ENCODE assay signal across 1 cellular context in the genomic region with DNA sequence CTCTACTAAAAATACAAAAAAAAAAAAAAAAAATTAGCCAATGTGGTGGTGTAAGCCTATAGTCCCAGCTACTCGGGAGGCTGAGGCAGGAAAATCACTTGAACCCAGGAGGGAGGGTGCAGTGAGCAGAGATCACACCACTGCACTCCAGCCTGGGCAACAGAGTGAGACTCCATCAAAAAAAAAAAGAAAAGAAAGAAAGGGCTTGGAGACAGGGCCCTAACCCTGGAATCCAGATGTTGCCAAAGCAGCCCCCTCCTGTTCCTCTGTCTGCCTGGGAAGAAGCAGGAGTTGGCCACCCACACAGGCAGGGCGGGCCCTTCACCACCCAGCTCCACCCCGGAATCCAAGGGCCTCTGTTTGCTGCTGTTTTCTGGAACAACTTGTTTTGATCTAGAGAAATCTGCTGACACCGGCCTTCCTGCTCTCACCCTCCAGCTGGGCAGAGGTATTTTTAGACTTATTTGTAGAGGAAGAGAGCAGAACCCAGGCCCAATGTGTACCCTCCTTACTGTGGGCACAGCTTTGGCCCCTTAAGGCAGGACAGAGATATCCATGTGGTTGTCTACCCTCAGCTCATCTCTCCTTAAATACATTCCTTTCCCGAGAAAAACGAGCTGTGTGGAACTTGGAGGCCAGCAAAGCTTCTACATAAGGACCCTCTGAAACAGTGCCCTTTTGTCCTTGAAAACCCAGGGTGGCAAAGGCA.
TF ChIP-seq lines count a peak whose summit lies in the region.

No MANE protein-coding gene starts in this region.

TF ChIP-seq in HepG2, 621 proteins besides CTCF, POLR2A, EP300 and RAD21 (continued from another document and continues in another):
- TF ChIP-seq ADNP (CRISPR knock-in tag; IDR thresholded peaks at IDR 0.05) (no peak), ZFP41 (CRISPR knock-in tag; IDR thresholded peaks at IDR 0.05; ENCODE audit: borderline replicate concordance) (no peak), ZSCAN21 (CRISPR knock-in tag; IDR thresholded peaks at IDR 0.05; ENCODE audit: borderline replicate concordance) (no peak; the same call in 1 of the 2 replicates), ZNF713 (CRISPR knock-in tag; IDR thresholded peaks at IDR 0.05) (no peak), ZNF329 (CRISPR knock-in tag; IDR thresholded peaks at IDR 0.05; ENCODE audit: low read depth) (no peak), CHCHD3 (CRISPR knock-in tag; IDR thresholded peaks at IDR 0.05) (no peak), DR1 (CRISPR knock-in tag; IDR thresholded peaks at IDR 0.05) (no peak), GTF3A (CRISPR knock-in tag; conservative IDR thresholded peaks at IDR 0.05) (no peak), JUNB (CRISPR knock-in tag; IDR thresholded peaks at IDR 0.05; ENCODE audit: borderline replicate concordance) (no peak), ZNF792 (CRISPR knock-in tag; IDR thresholded peaks at IDR 0.05) (peak; percentile 19; the same call in 1 of the 2 replicates), ZNF383 (CRISPR knock-in tag; IDR thresholded peaks at IDR 0.05; ENCODE audit: borderline replicate concordance) (0 out of 2 replicates have a peak, but pooled peaks have one; percentile 0), ZFX (CRISPR knock-in tag; IDR thresholded peaks at IDR 0.05; ENCODE audit: low read depth) (peak; percentile 29; the same call in 1 of the 2 replicates), ZIK1 (CRISPR knock-in tag; IDR thresholded peaks at IDR 0.05; ENCODE audit: borderline replicate concordance, low read depth) (no peak), ZNF446 (CRISPR knock-in tag; IDR thresholded peaks at IDR 0.05) (no peak), U2AF2 (IDR thresholded peaks at IDR 0.05; ENCODE audit: low read depth, low read length) (no peak), ZFP90 (CRISPR knock-in tag; IDR thresholded peaks at IDR 0.05; ENCODE audit: borderline replicate concordance) (no peak), TCF12 (IDR thresholded peaks at IDR 0.05) (no peak), TCF12 (CRISPR knock-in tag; IDR thresholded peaks at IDR 0.05) (no peak), ZNF337 (CRISPR knock-in tag; IDR thresholded peaks at IDR 0.05; ENCODE audit: borderline replicate concordance, low read depth) (no peak), ZMYM4 (CRISPR knock-in tag; IDR thresholded peaks at IDR 0.05) (peak; percentile 37; the same call in 1 of the 2 replicates), ZNF678 (CRISPR knock-in tag; IDR thresholded peaks at IDR 0.05) (no peak), ZNF160 (CRISPR knock-in tag; IDR thresholded peaks at IDR 0.05) (no peak)
- TF ChIP-seq, protein P1, sequence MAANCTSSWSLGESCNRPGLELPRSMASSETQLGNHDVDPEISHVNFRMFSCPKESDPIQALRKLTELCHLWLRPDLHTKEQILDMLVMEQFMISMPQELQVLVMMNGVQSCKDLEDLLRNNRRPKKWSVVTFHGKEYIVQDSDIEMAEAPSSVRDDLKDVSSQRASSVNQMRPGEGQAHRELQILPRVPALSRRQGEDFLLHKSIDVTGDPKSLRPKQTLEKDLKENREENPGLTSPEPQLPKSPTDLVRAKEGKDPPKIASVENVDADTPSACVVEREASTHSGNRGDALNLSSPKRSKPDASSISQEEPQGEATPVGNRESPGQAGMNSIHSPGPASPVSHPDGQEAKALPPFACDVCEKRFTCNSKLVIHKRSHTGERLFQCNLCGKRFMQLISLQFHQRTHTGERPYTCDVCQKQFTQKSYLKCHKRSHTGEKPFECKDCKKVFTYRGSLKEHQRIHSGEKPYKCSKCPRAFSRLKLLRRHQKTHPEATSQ (CRISPR knock-in tag; IDR thresholded peaks at IDR 0.05; ENCODE audit: borderline replicate concordance) = no peak
- TF ChIP-seq, protein P2, sequence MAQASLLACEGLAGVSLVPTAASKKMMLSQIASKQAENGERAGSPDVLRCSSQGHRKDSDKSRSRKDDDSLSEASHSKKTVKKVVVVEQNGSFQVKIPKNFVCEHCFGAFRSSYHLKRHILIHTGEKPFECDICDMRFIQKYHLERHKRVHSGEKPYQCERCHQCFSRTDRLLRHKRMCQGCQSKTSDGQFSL (CRISPR knock-in tag; IDR thresholded peaks at IDR 0.05) = no peak; the same call in 1 of the 2 replicates
- TF ChIP-seq, protein P3, sequence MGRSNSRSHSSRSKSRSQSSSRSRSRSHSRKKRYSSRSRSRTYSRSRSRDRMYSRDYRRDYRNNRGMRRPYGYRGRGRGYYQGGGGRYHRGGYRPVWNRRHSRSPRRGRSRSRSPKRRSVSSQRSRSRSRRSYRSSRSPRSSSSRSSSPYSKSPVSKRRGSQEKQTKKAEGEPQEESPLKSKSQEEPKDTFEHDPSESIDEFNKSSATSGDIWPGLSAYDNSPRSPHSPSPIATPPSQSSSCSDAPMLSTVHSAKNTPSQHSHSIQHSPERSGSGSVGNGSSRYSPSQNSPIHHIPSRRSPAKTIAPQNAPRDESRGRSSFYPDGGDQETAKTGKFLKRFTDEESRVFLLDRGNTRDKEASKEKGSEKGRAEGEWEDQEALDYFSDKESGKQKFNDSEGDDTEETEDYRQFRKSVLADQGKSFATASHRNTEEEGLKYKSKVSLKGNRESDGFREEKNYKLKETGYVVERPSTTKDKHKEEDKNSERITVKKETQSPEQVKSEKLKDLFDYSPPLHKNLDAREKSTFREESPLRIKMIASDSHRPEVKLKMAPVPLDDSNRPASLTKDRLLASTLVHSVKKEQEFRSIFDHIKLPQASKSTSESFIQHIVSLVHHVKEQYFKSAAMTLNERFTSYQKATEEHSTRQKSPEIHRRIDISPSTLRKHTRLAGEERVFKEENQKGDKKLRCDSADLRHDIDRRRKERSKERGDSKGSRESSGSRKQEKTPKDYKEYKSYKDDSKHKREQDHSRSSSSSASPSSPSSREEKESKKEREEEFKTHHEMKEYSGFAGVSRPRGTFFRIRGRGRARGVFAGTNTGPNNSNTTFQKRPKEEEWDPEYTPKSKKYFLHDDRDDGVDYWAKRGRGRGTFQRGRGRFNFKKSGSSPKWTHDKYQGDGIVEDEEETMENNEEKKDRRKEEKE (IDR thresholded peaks at IDR 0.05) = no peak
- TF ChIP-seq, protein P4, sequence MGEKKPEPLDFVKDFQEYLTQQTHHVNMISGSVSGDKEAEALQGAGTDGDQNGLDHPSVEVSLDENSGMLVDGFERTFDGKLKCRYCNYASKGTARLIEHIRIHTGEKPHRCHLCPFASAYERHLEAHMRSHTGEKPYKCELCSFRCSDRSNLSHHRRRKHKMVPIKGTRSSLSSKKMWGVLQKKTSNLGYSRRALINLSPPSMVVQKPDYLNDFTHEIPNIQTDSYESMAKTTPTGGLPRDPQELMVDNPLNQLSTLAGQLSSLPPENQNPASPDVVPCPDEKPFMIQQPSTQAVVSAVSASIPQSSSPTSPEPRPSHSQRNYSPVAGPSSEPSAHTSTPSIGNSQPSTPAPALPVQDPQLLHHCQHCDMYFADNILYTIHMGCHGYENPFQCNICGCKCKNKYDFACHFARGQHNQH (CRISPR knock-in tag; IDR thresholded peaks at IDR 0.05) = no peak
- TF ChIP-seq, protein P5, sequence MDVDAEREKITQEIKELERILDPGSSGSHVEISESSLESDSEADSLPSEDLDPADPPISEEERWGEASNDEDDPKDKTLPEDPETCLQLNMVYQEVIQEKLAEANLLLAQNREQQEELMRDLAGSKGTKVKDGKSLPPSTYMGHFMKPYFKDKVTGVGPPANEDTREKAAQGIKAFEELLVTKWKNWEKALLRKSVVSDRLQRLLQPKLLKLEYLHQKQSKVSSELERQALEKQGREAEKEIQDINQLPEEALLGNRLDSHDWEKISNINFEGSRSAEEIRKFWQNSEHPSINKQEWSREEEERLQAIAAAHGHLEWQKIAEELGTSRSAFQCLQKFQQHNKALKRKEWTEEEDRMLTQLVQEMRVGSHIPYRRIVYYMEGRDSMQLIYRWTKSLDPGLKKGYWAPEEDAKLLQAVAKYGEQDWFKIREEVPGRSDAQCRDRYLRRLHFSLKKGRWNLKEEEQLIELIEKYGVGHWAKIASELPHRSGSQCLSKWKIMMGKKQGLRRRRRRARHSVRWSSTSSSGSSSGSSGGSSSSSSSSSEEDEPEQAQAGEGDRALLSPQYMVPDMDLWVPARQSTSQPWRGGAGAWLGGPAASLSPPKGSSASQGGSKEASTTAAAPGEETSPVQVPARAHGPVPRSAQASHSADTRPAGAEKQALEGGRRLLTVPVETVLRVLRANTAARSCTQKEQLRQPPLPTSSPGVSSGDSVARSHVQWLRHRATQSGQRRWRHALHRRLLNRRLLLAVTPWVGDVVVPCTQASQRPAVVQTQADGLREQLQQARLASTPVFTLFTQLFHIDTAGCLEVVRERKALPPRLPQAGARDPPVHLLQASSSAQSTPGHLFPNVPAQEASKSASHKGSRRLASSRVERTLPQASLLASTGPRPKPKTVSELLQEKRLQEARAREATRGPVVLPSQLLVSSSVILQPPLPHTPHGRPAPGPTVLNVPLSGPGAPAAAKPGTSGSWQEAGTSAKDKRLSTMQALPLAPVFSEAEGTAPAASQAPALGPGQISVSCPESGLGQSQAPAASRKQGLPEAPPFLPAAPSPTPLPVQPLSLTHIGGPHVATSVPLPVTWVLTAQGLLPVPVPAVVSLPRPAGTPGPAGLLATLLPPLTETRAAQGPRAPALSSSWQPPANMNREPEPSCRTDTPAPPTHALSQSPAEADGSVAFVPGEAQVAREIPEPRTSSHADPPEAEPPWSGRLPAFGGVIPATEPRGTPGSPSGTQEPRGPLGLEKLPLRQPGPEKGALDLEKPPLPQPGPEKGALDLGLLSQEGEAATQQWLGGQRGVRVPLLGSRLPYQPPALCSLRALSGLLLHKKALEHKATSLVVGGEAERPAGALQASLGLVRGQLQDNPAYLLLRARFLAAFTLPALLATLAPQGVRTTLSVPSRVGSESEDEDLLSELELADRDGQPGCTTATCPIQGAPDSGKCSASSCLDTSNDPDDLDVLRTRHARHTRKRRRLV (CRISPR knock-in tag; IDR thresholded peaks at IDR 0.05) = no peak
- TF ChIP-seq, protein P6, sequence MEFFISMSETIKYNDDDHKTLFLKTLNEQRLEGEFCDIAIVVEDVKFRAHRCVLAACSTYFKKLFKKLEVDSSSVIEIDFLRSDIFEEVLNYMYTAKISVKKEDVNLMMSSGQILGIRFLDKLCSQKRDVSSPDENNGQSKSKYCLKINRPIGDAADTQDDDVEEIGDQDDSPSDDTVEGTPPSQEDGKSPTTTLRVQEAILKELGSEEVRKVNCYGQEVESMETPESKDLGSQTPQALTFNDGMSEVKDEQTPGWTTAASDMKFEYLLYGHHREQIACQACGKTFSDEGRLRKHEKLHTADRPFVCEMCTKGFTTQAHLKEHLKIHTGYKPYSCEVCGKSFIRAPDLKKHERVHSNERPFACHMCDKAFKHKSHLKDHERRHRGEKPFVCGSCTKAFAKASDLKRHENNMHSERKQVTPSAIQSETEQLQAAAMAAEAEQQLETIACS (CRISPR knock-in tag; IDR thresholded peaks at IDR 0.05) = no peak
- TF ChIP-seq, protein P7, sequence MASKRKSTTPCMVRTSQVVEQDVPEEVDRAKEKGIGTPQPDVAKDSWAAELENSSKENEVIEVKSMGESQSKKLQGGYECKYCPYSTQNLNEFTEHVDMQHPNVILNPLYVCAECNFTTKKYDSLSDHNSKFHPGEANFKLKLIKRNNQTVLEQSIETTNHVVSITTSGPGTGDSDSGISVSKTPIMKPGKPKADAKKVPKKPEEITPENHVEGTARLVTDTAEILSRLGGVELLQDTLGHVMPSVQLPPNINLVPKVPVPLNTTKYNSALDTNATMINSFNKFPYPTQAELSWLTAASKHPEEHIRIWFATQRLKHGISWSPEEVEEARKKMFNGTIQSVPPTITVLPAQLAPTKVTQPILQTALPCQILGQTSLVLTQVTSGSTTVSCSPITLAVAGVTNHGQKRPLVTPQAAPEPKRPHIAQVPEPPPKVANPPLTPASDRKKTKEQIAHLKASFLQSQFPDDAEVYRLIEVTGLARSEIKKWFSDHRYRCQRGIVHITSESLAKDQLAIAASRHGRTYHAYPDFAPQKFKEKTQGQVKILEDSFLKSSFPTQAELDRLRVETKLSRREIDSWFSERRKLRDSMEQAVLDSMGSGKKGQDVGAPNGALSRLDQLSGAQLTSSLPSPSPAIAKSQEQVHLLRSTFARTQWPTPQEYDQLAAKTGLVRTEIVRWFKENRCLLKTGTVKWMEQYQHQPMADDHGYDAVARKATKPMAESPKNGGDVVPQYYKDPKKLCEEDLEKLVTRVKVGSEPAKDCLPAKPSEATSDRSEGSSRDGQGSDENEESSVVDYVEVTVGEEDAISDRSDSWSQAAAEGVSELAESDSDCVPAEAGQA (IDR thresholded peaks at IDR 0.05; ENCODE audit: low read depth) = no peak
- TF ChIP-seq, protein P7 (CRISPR knock-in tag; IDR thresholded peaks at IDR 0.05; ENCODE audit: borderline replicate concordance) = no peak
- TF ChIP-seq, protein P8, sequence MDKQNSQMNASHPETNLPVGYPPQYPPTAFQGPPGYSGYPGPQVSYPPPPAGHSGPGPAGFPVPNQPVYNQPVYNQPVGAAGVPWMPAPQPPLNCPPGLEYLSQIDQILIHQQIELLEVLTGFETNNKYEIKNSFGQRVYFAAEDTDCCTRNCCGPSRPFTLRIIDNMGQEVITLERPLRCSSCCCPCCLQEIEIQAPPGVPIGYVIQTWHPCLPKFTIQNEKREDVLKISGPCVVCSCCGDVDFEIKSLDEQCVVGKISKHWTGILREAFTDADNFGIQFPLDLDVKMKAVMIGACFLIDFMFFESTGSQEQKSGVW (CRISPR knock-in tag; IDR thresholded peaks at IDR 0.05; ENCODE audit: borderline replicate concordance) = no peak
- TF ChIP-seq, protein P9, sequence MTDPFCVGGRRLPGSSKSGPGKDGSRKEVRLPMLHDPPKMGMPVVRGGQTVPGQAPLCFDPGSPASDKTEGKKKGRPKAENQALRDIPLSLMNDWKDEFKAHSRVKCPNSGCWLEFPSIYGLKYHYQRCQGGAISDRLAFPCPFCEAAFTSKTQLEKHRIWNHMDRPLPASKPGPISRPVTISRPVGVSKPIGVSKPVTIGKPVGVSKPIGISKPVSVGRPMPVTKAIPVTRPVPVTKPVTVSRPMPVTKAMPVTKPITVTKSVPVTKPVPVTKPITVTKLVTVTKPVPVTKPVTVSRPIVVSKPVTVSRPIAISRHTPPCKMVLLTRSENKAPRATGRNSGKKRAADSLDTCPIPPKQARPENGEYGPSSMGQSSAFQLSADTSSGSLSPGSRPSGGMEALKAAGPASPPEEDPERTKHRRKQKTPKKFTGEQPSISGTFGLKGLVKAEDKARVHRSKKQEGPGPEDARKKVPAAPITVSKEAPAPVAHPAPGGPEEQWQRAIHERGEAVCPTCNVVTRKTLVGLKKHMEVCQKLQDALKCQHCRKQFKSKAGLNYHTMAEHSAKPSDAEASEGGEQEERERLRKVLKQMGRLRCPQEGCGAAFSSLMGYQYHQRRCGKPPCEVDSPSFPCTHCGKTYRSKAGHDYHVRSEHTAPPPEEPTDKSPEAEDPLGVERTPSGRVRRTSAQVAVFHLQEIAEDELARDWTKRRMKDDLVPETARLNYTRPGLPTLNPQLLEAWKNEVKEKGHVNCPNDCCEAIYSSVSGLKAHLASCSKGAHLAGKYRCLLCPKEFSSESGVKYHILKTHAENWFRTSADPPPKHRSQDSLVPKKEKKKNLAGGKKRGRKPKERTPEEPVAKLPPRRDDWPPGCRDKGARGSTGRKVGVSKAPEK (CRISPR knock-in tag; IDR thresholded peaks at IDR 0.05; ENCODE audit: borderline replicate concordance) = no peak
